ENCODE assay signal across 8 cellular contexts in the genomic region with DNA sequence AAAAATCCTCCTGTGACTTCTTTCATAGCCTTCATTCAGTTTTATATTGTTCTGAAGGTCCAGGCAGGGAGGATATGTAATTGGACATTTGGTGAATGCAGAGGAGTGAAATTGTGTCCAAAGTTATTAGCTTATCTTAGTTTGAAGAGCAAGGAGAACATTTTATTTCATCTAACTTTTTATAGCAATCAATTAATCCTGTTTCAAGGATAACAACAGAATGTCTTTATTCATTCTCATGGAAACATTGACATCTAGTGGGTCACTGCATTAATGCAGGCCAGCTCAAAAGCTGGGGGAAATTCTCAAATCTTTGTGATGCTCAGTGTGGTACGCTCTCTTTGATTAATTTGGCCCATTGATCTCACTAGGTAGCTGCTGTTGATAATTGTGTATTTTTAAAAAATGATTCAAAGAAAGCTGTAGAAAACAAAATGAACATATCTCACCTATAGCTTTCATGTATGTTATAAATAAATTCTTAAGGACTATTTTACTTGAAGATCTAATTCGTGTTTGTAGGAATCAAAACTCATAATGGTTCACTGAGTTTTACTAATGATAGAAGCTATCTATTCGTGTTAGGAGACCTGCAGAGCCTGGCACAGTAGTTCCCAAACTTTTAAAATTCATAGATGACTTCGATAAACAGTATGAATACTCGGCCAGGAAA.
DNase-seq lines count a peak whose midpoint lies in the region; ATAC-seq and TF ChIP-seq lines count a peak whose summit lies in the region.

No MANE protein-coding gene starts in this region.

- H2BK5ac ChIP-seq in H9 (ENCODE audit: insufficient read length, low read length) = no peak overlapping the region

- no peak overlapping the region for H3K56ac ChIP-seq in H9 (ENCODE audit: insufficient read length, low read depth, low read length)

- no peak overlapping the region for H2BK12ac ChIP-seq in H9 (ENCODE audit: insufficient read length, low read depth, low read length)

- H3K4me2 ChIP-seq in H9 (ENCODE audit: insufficient read depth, insufficient read length, low read length) (no peak overlapping the region), hepatocyte (peak overlapping the region; percentile 26), smooth muscle cell (peak overlapping the region; percentile 75)

- DNase-seq in activated CD4-positive, alpha-beta T cell treated with anti-CD3 and anti-CD28 coated beads for 36 hours = peak; percentile 13
- no peak for DNase-seq in activated CD4-positive, alpha-beta T cell treated with anti-CD3 and anti-CD28 coated beads for 1 hour
- DNase-seq in H9 (no peak), NCI-H2107 treated with DMSO at 0.1 percent for 48 hours (lab: John Stamatoyannopoulos, UW; ENCODE audit: unreplicated experiment) (peak; percentile 55), ascending aorta (ENCODE audit: low spot score in 2 of 2) (no peak), hepatocyte (ENCODE audit: low spot score) (peak; percentile 47), smooth muscle cell (lab: John Stamatoyannopoulos, UW; ENCODE audit: unreplicated experiment) (no peak)
- DNase-seq in activated T-helper 1 cell treated with anti-CD3 and anti-CD28 coated beads, Interleukin-12 subunit alpha, Interleukin-12 subunit beta, Interleukin-2, Interleukin-4 antibody, amounts not matched to agents 30 ng/mL and 10 ng/mL and 1 ng/mL, durations not matched to agents 14 hours and 24 hours and 36 hours (ENCODE audit: low spot score) = no peak

- H3K27ac ChIP-seq in H9 (ENCODE audit: insufficient read length, low read depth, low read length) (no peak overlapping the region), ascending aorta (peak overlapping the region in 1 of 2 donors; percentile 43), hepatocyte (peak overlapping the region; percentile 35), smooth muscle cell (ENCODE audit: low read depth) (no peak overlapping the region)

- no peak overlapping the region for H4K5ac ChIP-seq in H9 (ENCODE audit: insufficient read length, low read depth, low read length)

- H2BK20ac ChIP-seq in H9 (ENCODE audit: low read depth, low read length, poor library complexity, severe bottlenecking) = no peak overlapping the region

- H4K20me1 ChIP-seq in H9 (ENCODE audit: control insufficient read depth, insufficient read depth, insufficient read length) (no peaks in the 10 kb centered on the region), hepatocyte (ENCODE audit: insufficient read depth, poor library complexity, severe bottlenecking) (no peaks in the 10 kb centered on the region), smooth muscle cell (ENCODE audit: low read depth) (no peaks in the 10 kb centered on the region)

- no peak overlapping the region for H3K18ac ChIP-seq in H9 (ENCODE audit: insufficient read length, low read depth, low read length)

- H3K9me3 ChIP-seq in H9 (ENCODE audit: control insufficient read depth, low read depth, low read length) (no peaks in the 10 kb centered on the region), ascending aorta (no peaks in the 10 kb centered on the region), hepatocyte (ENCODE audit: low read depth) (no peaks in the 10 kb centered on the region), smooth muscle cell (replicated peaks; ENCODE audit: low read depth) (no peaks in the 10 kb centered on the region)

- POLR2A ChIA-PET in activated CD4-positive, alpha-beta T cell treated with anti-CD3 and anti-CD28 coated beads for 36 hours (lab: Charles Lee) = no interaction called here

- H3K4me3 Mint-ChIP-seq in activated CD4-positive, alpha-beta T cell treated with anti-CD3 and anti-CD28 coated beads for 36 hours = no peak overlapping the region
- H3K4me3 Mint-ChIP-seq in H9 = no peak overlapping the region
- no peak overlapping the region for H3K4me3 Mint-ChIP-seq in activated T-helper 1 cell treated with anti-CD3 and anti-CD28 coated beads, Interleukin-12 subunit alpha, Interleukin-12 subunit beta, Interleukin-2, Interleukin-4 antibody, amounts not matched to agents 30 ng/mL and 10 ng/mL and 1 ng/mL, durations not matched to agents 14 hours and 24 hours and 36 hours

- no peaks in the 10 kb centered on the region for H3K9me2 ChIP-seq in hepatocyte (replicated peaks; ENCODE audit: insufficient read depth)

- H3K4ac ChIP-seq in H9 (ENCODE audit: low read depth, low read length) = no peak overlapping the region

- H3K79me2 ChIP-seq in H9 (ENCODE audit: insufficient read depth, low read length) = no peaks in the 10 kb centered on the region
- H3K79me2 ChIP-seq in hepatocyte = no peaks in the 10 kb centered on the region
- no peaks in the 10 kb centered on the region for H3K79me2 ChIP-seq in smooth muscle cell (ENCODE audit: low read depth)

- H3K27me3 Mint-ChIP-seq in activated CD4-positive, alpha-beta T cell treated with anti-CD3 and anti-CD28 coated beads for 36 hours = peaks cover 9% of the 10 kb centered on the region
- no peaks in the 10 kb centered on the region for H3K27me3 Mint-ChIP-seq in H9 (ENCODE audit: low read depth)
- no peaks in the 10 kb centered on the region for H3K27me3 Mint-ChIP-seq in activated T-helper 1 cell treated with anti-CD3 and anti-CD28 coated beads, Interleukin-12 subunit alpha, Interleukin-12 subunit beta, Interleukin-2, Interleukin-4 antibody, amounts not matched to agents 30 ng/mL and 10 ng/mL and 1 ng/mL, durations not matched to agents 14 hours and 24 hours and 36 hours (ENCODE audit: insufficient read depth)

- no peaks in the 10 kb centered on the region for H3K36me3 Mint-ChIP-seq in activated CD4-positive, alpha-beta T cell treated with anti-CD3 and anti-CD28 coated beads for 36 hours (ENCODE audit: low read depth)
- no peaks in the 10 kb centered on the region for H3K36me3 Mint-ChIP-seq in H9 (ENCODE audit: insufficient read depth in 1 of 3, low read depth in 3 of 3)
- H3K36me3 Mint-ChIP-seq in activated T-helper 1 cell treated with anti-CD3 and anti-CD28 coated beads, Interleukin-12 subunit alpha, Interleukin-12 subunit beta, Interleukin-2, Interleukin-4 antibody, amounts not matched to agents 30 ng/mL and 10 ng/mL and 1 ng/mL, durations not matched to agents 14 hours and 24 hours and 36 hours (ENCODE audit: low read depth) = no peaks in the 10 kb centered on the region

- H3K4me3 ChIP-seq in ascending aorta (no peak overlapping the region), hepatocyte (no peak overlapping the region), smooth muscle cell (no peak overlapping the region)

- H3K4me1 ChIP-seq in H9 (ENCODE audit: insufficient read depth, low read length) = peaks cover 2% of the 10 kb centered on the region; the same call in 1 of the 2 replicates
- H3K4me1 ChIP-seq in ascending aorta = peaks cover 3 to 17% of the 10 kb centered on the region in 2 donors
- H3K4me1 ChIP-seq in hepatocyte (ENCODE audit: insufficient read depth) = peaks cover 30% of the 10 kb centered on the region
- H3K4me1 ChIP-seq in smooth muscle cell (ENCODE audit: low read depth) = peaks cover 15% of the 10 kb centered on the region

- no peaks in the 10 kb centered on the region for H3K23me2 ChIP-seq in H9 (ENCODE audit: insufficient read length, low read depth, low read length, poor library complexity, severe bottlenecking)

- H2AFZ ChIP-seq in H9 (ENCODE audit: low read length) (no peak overlapping the region), hepatocyte (no peak overlapping the region), smooth muscle cell (ENCODE audit: low read depth) (peak overlapping the region; percentile 84)

- no peak overlapping the region for H3K27ac Mint-ChIP-seq in activated CD4-positive, alpha-beta T cell treated with anti-CD3 and anti-CD28 coated beads for 36 hours
- no peak overlapping the region for H3K27ac Mint-ChIP-seq in H9
- H3K27ac Mint-ChIP-seq in activated T-helper 1 cell treated with anti-CD3 and anti-CD28 coated beads, Interleukin-12 subunit alpha, Interleukin-12 subunit beta, Interleukin-2, Interleukin-4 antibody, amounts not matched to agents 30 ng/mL and 10 ng/mL and 1 ng/mL, durations not matched to agents 14 hours and 24 hours and 36 hours = no peak overlapping the region

- H3F3A ChIP-seq in smooth muscle cell (ENCODE audit: low read depth) = peaks cover 6% of the 10 kb centered on the region

- no peak overlapping the region for H2BK120ac ChIP-seq in H9 (ENCODE audit: low read depth, low read length, poor library complexity, severe bottlenecking)

- no peaks in the 10 kb centered on the region for H3K4me1 Mint-ChIP-seq in activated CD4-positive, alpha-beta T cell treated with anti-CD3 and anti-CD28 coated beads for 36 hours
- H3K4me1 Mint-ChIP-seq in H9 = peaks cover 15 to 17% of the 10 kb centered on the region in 2 experiments
- H3K4me1 Mint-ChIP-seq in activated T-helper 1 cell treated with anti-CD3 and anti-CD28 coated beads, Interleukin-12 subunit alpha, Interleukin-12 subunit beta, Interleukin-2, Interleukin-4 antibody, amounts not matched to agents 30 ng/mL and 10 ng/mL and 1 ng/mL, durations not matched to agents 14 hours and 24 hours and 36 hours (ENCODE audit: low read depth) = no peaks in the 10 kb centered on the region

- H3K23ac ChIP-seq in H9 (ENCODE audit: insufficient read length, low read depth, low read length) = no peak overlapping the region

- no peaks in the 10 kb centered on the region for H3K79me1 ChIP-seq in H9 (ENCODE audit: insufficient read depth, low read depth, low read length, poor library complexity, severe bottlenecking)

- no peak overlapping the region for H2AK5ac ChIP-seq in H9 (ENCODE audit: insufficient read length, low read length)

- no peak overlapping the region for H4K91ac ChIP-seq in H9 (ENCODE audit: insufficient read length, low read depth, low read length)

- no peak for ATAC-seq in activated CD4-positive, alpha-beta T cell treated with anti-CD3 and anti-CD28 coated beads for 36 hours

- no CpG with 5 or more reads among the region's 5 CpGs for whole genome bisulfite sequencing in H9 (ENCODE audit: extremely low coverage, insufficient read length, low lambda C conversion rate)
- WGBS in hepatocyte (ENCODE audit: low lambda C conversion rate, missing lambda C conversion rate) = 69% methylated on average over 5 of the region's 5 CpGs
- WGBS in smooth muscle cell (ENCODE audit: low lambda C conversion rate) = 77% methylated on average over 5 of the region's 5 CpGs

- no peak overlapping the region for H2BK15ac ChIP-seq in H9 (ENCODE audit: low read depth, low read length)

- H4K8ac ChIP-seq in H9 (replicated peaks; ENCODE audit: insufficient read length, low read depth, low read length) = no peak overlapping the region

- H3T11ph ChIP-seq in H9 (ENCODE audit: low read length) = no peak overlapping the region

- intact Hi-C loops in activated CD4-positive, alpha-beta T cell treated with anti-CD3 and anti-CD28 coated beads for 36 hours (cut with DNase I, micrococcal nuclease) = loop anchor here (2.0 to 10.0 kb wide), 2 partner anchors 1341 to 1513 kb away; no protein-coding TSS in a partner anchor
- intact Hi-C loops in ascending aorta (cut with DNase I) = loop anchor here (2.0 to 10.0 kb wide), 3 partner anchors 1023 to 1431 kb away; no protein-coding TSS in a partner anchor
- intact Hi-C loops in activated T-helper 1 cell treated with anti-CD3 and anti-CD28 coated beads, Interleukin-12 subunit alpha, Interleukin-12 subunit beta, Interleukin-2, Interleukin-4 antibody, amounts not matched to agents 30 ng/mL and 10 ng/mL and 1 ng/mL, durations not matched to agents 14 hours and 24 hours and 36 hours (cut with micrococcal nuclease) = loop anchor here (1.0 to 10.0 kb wide), 3 partner anchors 1025 to 1513 kb away; no protein-coding TSS in a partner anchor

- no peaks in the 10 kb centered on the region for H3K9me3 Mint-ChIP-seq in activated CD4-positive, alpha-beta T cell treated with anti-CD3 and anti-CD28 coated beads for 36 hours (ENCODE audit: low read depth)
- H3K9me3 Mint-ChIP-seq in H9 = no peaks in the 10 kb centered on the region
- H3K9me3 Mint-ChIP-seq in activated T-helper 1 cell treated with anti-CD3 and anti-CD28 coated beads, Interleukin-12 subunit alpha, Interleukin-12 subunit beta, Interleukin-2, Interleukin-4 antibody, amounts not matched to agents 30 ng/mL and 10 ng/mL and 1 ng/mL, durations not matched to agents 14 hours and 24 hours and 36 hours = no peaks in the 10 kb centered on the region

- H3K27me3 ChIP-seq in H9 (ENCODE audit: insufficient read depth, low read length) = no peaks in the 10 kb centered on the region
- no peaks in the 10 kb centered on the region for H3K27me3 ChIP-seq in ascending aorta
- no peaks in the 10 kb centered on the region for H3K27me3 ChIP-seq in hepatocyte
- no peaks in the 10 kb centered on the region for H3K27me3 ChIP-seq in smooth muscle cell (ENCODE audit: low read depth)

- H3K9ac ChIP-seq in H9 (ENCODE audit: extremely low read depth, insufficient read length, low read length) (no peak overlapping the region), smooth muscle cell (ENCODE audit: low read depth) (no peak overlapping the region)

- no peaks in the 10 kb centered on the region for H3K36me3 ChIP-seq in ascending aorta
- H3K36me3 ChIP-seq in hepatocyte (replicated peaks; ENCODE audit: insufficient read depth, low read depth) = no peaks in the 10 kb centered on the region
- no peaks in the 10 kb centered on the region for H3K36me3 ChIP-seq in smooth muscle cell (ENCODE audit: low read depth)

- TF ChIP-seq CTCF in H9 (conservative IDR thresholded peaks at IDR 0.05) = peak; percentile 86
- TF ChIP-seq CTCF in ascending aorta (IDR thresholded peaks at IDR 0.05) = peak; percentile 75 to 87 (median 82)
- peak; percentile 89 for TF ChIP-seq CTCF in hepatocyte (IDR thresholded peaks at IDR 0.05; ENCODE audit: poor library complexity)
- peak; percentile 85 for TF ChIP-seq CTCF in smooth muscle cell (IDR thresholded peaks at IDR 0.05; ENCODE audit: borderline replicate concordance, insufficient read depth, poor library complexity, severe bottlenecking)

- H3K14ac ChIP-seq in H9 (ENCODE audit: insufficient read depth, low read length) = no peak overlapping the region

- CTCF ChIA-PET in activated CD4-positive, alpha-beta T cell treated with anti-CD3 and anti-CD28 coated beads for 36 hours (lab: Charles Lee) = interaction anchor here (0.6 to 1.7 kb wide), 14 partner anchors 9 to 1512 kb away, joined by 3 to 7 read pairs (median 3); no protein-coding TSS in a partner anchor

Comparison
In these comparisons a context has a peak if more than half of its experiments do, and no peak if none do; other contexts are left out.
1. DNase-seq: peak in activated CD4-positive, alpha-beta T cell treated with anti-CD3 and anti-CD28 coated beads for 36 hours (single experiment), NCI-H2107 treated with DMSO at 0.1 percent for 48 hours (single experiment) and hepatocyte (single experiment); none in activated CD4-positive, alpha-beta T cell treated with anti-CD3 and anti-CD28 coated beads for 1 hour (single experiment), H9 (single experiment), ascending aorta (0 of 2), smooth muscle cell (single experiment) and activated T-helper 1 cell treated with anti-CD3 and anti-CD28 coated beads, Interleukin-12 subunit alpha, Interleukin-12 subunit beta, Interleukin-2, Interleukin-4 antibody, amounts not matched to agents 30 ng/mL and 10 ng/mL and 1 ng/mL, durations not matched to agents 14 hours and 24 hours and 36 hours (single experiment).
2. Peak in every context shown above with its lines, with median percentiles within 50 percentile points of each other: CTCF ChIP-seq.